In the genomic region with DNA sequence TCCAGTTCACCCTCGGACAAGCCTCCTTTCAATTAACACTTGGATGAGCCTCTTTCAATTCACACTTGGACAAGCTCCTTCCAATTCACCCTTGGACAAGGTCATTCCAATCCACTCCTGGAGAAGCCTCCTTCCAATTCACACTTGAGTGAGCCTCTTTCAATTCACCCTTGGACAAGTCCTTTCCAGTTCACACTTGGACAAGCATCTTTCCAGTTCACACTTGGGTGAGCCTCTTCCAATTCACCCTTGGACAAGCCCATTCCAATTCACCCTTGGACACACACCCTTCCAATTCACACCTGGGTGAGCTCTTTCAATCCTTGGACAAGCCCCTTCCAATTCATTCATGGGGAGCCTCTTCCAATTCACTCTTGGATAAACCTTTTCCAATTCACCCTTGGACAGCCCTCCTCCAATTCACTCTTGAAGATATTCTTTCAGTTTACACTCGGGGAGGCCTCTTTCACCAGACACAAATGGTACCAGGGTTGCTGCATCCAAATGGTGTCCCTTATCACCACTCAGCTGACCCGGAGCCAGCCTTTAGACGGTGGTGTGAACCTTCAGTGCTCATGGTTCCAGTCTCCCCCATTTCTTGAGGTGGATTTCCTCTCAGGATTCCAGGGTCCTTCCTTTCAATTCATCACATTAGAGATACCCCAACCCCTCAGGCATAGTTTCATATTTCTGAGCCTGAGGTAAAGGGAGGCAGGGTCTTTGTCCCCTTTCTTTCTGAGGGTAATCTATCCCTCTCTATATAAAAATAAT, we compare ENCODE assay signal across 16 cellular contexts.
"Had no signal": no experiment of that assay in that cellular context is flagged by ENCODE, and none has a peak within 500 bp of the region (broad histone marks: within the 10 kb centered on the region; RNA-seq: fewer than 3 reads in every experiment).

No MANE protein-coding gene starts in this region.

- H3K4me3 ChIP-seq: gastrocnemius medialis, lung, smooth muscle cell, suprapubic skin, transverse colon, upper lobe of right lung, vagina had no signal

- H3K9me3 Mint-ChIP-seq: memory B cell; natural killer cell; stimulated activated naive CD8-positive, alpha-beta T cell treated with anti-CD3 and anti-CD28 coated beads, Interleukin-15, amount 100 ng/mL, for 72 hours had no signal

- H3K4me1 ChIP-seq: gastrocnemius medialis, parathyroid adenoma, suprapubic skin, transverse colon, upper lobe of right lung, vagina had no signal

- H3K79me2 ChIP-seq: parathyroid adenoma had no signal

- H3K9ac ChIP-seq: parathyroid adenoma had no signal

- DNase-seq: effector CD4-positive, alpha-beta T cell; stimulated activated naive CD4-positive, alpha-beta T cell had no signal

- H3K36me3 Mint-ChIP-seq: memory B cell, natural killer cell had no signal

- H3K4me3 Mint-ChIP-seq: memory B cell; natural killer cell; stimulated activated naive CD8-positive, alpha-beta T cell treated with anti-CD3 and anti-CD28 coated beads, Interleukin-15, amount 100 ng/mL, for 72 hours had no signal

- H3K27ac Mint-ChIP-seq: memory B cell; natural killer cell; progenitor cell of endocrine pancreas; stimulated activated naive CD8-positive, alpha-beta T cell treated with anti-CD3 and anti-CD28 coated beads, Interleukin-15, amount 100 ng/mL, for 72 hours had no signal

- H3K4me1 Mint-ChIP-seq: memory B cell; natural killer cell; stimulated activated naive CD8-positive, alpha-beta T cell treated with anti-CD3 and anti-CD28 coated beads, Interleukin-15, amount 100 ng/mL, for 72 hours had no signal

- H3K27ac ChIP-seq: dorsolateral prefrontal cortex, epithelial cell of prostate, gastrocnemius medialis, parathyroid adenoma, suprapubic skin, transverse colon, upper lobe of right lung, vagina had no signal

- H3K36me3 ChIP-seq: gastrocnemius medialis, suprapubic skin, transverse colon, upper lobe of right lung, vagina had no signal

- H3K27me3 ChIP-seq: gastrocnemius medialis, suprapubic skin, transverse colon, upper lobe of right lung, vagina had no signal

- H3K9me3 ChIP-seq: gastrocnemius medialis, suprapubic skin, transverse colon, upper lobe of right lung, vagina had no signal
